In the genomic region with DNA sequence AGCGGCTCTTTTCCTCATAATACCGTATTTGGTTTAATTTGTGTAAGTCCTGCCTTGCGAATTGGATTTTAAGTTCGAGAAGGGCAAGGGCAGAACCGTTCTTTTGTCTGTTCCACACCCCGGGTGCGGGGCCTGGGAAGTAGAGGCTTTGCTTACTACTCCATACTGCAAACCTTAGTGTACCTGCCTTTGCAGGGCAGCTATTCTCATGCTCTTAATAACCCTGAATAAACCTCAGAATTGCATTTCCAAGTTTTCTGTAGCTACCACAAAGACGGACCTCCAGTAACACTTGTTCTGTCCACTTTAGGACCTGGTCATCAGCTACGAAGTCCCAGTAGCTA, we compare ENCODE assay signal across 8 cellular contexts. TPM values are rescaled to one million over a fixed set of nuclear protein-coding genes. Genes with fewer than 3 reads are reported as not detected.
A peak's percentile ranks its signal among the peaks of the same experiment; 100 is the strongest.
DNase-seq lines count a peak whose midpoint lies in the region; ATAC-seq and TF ChIP-seq lines count a peak whose summit lies in the region.

No MANE protein-coding gene starts in this region.

- H3K36me3 ChIP-seq in endodermal cell (ENCODE audit: control insufficient read depth, insufficient read depth, low read length) (peaks cover 26% of the 10 kb centered on the region), aorta (ENCODE audit: control insufficient read depth in 1 of 2, insufficient read depth in 2 of 2, low read length in 1 of 2) (peaks cover 0 to 2% of the 10 kb centered on the region in 2 donors)

- H3K9me3 Mint-ChIP-seq in endodermal cell (no peaks in the 10 kb centered on the region), natural killer cell (no peaks in the 10 kb centered on the region)

- TF ChIP-seq CTCF in WI38 (IDR thresholded peaks at IDR 0.05; ENCODE audit: low read depth, low read length): no peak
- TF ChIP-seq CTCF in endodermal cell (conservative IDR thresholded peaks at IDR 0.05): no peak
- no peak for TF ChIP-seq CTCF in natural killer cell (IDR thresholded peaks at IDR 0.05)

- intact Hi-C loops in natural killer cell (cut with micrococcal nuclease) (loop anchor here (2.0 to 10.0 kb wide), 2 partner anchors 54 to 410 kb away; a partner anchor contains a TSS), aorta (cut with DNase I) (loop anchor here (2.0 to 10.0 kb wide), 4 partner anchors 106 to 1700 kb away; a partner anchor contains a TSS)

- H3K36me3 Mint-ChIP-seq in endodermal cell (ENCODE audit: low read depth) (peaks cover 26% of the 10 kb centered on the region), natural killer cell (no peaks in the 10 kb centered on the region)

- DNase-seq in AG20443 (ENCODE audit: low spot score): peak; percentile 20
- DNase-seq in HK-2 (ENCODE audit: unreplicated experiment): peak; percentile 67
- DNase-seq in endodermal cell: peak; percentile 77
- no peak for DNase-seq in natural killer cell
- DNase-seq in aorta: no peak

- peak overlapping the region; percentile 96 for H3K9ac ChIP-seq in endodermal cell (ENCODE audit: extremely low read depth, low read length, poor library complexity, severe bottlenecking)

- H3K27ac ChIP-seq in endodermal cell (ENCODE audit: low read depth, low read length) (peak overlapping the region; percentile 98), aorta (ENCODE audit: low read depth in 1 of 2, low read length in 2 of 2) (peak overlapping the region; percentile 58 to 95)

- H3K4me3 ChIP-seq in WI38 (ENCODE audit: low read depth, low read length) (peak overlapping the region; percentile 100), endodermal cell (ENCODE audit: low read length) (peak overlapping the region; percentile 93), aorta (ENCODE audit: low read length in 2 of 2) (peak overlapping the region; percentile 20 to 22)

- H3K4me1 Mint-ChIP-seq in endodermal cell (peaks cover 30% of the 10 kb centered on the region), natural killer cell (peaks cover 50 to 64% of the 10 kb centered on the region in 2 donors)

- H3K27me3 Mint-ChIP-seq in endodermal cell (ENCODE audit: insufficient read depth) (no peaks in the 10 kb centered on the region), natural killer cell (ENCODE audit: low read depth in 2 of 2) (no peaks in the 10 kb centered on the region)

- peak overlapping the region; percentile 95 for H3K27ac Mint-ChIP-seq in endodermal cell
- H3K27ac Mint-ChIP-seq in natural killer cell: peak overlapping the region; percentile 93 to 98

- ATAC-seq in natural killer cell (no peak), aorta (ENCODE audit: low FRiP score) (no peak), GM21737 (IDR thresholded peaks at IDR 0.05; ENCODE audit: unreplicated experiment) (no peak), GM21723 (IDR thresholded peaks at IDR 0.05; ENCODE audit: unreplicated experiment) (no peak)

- H3K9me3 ChIP-seq in endodermal cell (ENCODE audit: control insufficient read depth, low read length) (no peaks in the 10 kb centered on the region), aorta (ENCODE audit: control insufficient read depth, low read length) (no peaks in the 10 kb centered on the region)

- H3K4me1 ChIP-seq in endodermal cell (ENCODE audit: control insufficient read depth, insufficient read depth, low read length) (peaks cover 2% of the 10 kb centered on the region), aorta (ENCODE audit: control insufficient read depth in 1 of 2, insufficient read depth in 2 of 2, low read length in 2 of 2) (no peaks in the 10 kb centered on the region)

- H3K27me3 ChIP-seq in endodermal cell (ENCODE audit: control insufficient read depth, insufficient read depth, low read length, poor library complexity, severe bottlenecking) (no peaks in the 10 kb centered on the region), aorta (ENCODE audit: control insufficient read depth in 1 of 2, insufficient read depth in 2 of 2, low read length in 1 of 2) (no peaks in the 10 kb centered on the region)

- H3K4me3 Mint-ChIP-seq in endodermal cell (peak overlapping the region; percentile 93), natural killer cell (peak overlapping the region; percentile 98)

- WGBS in endodermal cell (ENCODE audit: insufficient coverage in 1 of 2, insufficient read length in 1 of 2), 2 experiments: 12 to 18% methylated on average over 7 to 9 of the region's 9 CpGs
- 9% methylated on average over 9 of the region's 9 CpGs for WGBS in aorta, 2 donors

RNA-seq across cellular contexts. Expression of a gene that starts 0.7 kb away (rescaled TPM):
- 100 to 1,000 TPM; 517 to 556 TPM for total RNA-seq in endodermal cell
- polyA plus RNA-seq in endodermal cell (2013, experiment 1 of 2): 401 TPM
- 378 TPM for polyA plus RNA-seq in endodermal cell (2013, experiment 2 of 2)
- 100 to 1,000 TPM; 467 to 603 (median 504) TPM for total RNA-seq in natural killer cell
- 100 to 1,000 TPM; 258 to 286 TPM for total RNA-seq in aorta
- 100 to 1,000 TPM in 1 of 2 donors, 10 to 100 TPM in 1; 83.6 to 140 TPM for polyA plus RNA-seq in aorta

RNA-seq across cellular contexts. Expression of a gene that starts 29.5 kb away (rescaled TPM):
- 10 to 100 TPM; 19.5 to 23.4 TPM for total RNA-seq in endodermal cell
- 27.2 TPM for polyA plus RNA-seq in endodermal cell (2013, experiment 1 of 2)
- polyA plus RNA-seq in endodermal cell (2013, experiment 2 of 2): 25.9 TPM
- total RNA-seq in natural killer cell: 10 to 100 TPM; 24.3 to 25.4 (median 24.9) TPM
- total RNA-seq in aorta: 10 to 100 TPM; 22.8 to 29.7 TPM
- 100 to 1,000 TPM in 1 of 2 donors, 10 to 100 TPM in 1; 73.7 to 110 TPM for polyA plus RNA-seq in aorta

Comparison
In these comparisons a context has a peak if more than half of its experiments do, and no peak if none do; other contexts are left out.
1. DNase-seq: peak in AG20443 (single experiment), HK-2 (single experiment) and endodermal cell (single experiment); none in natural killer cell (single experiment) and aorta (0 of 2).
2. H3K4me3 ChIP-seq: peak in every context shown above with its lines; median percentile 100 in WI38; 93 in endodermal cell; 21 in aorta.